In genomic region chr18:3012306-3012919, GRCh38 we compare ENCODE assay signal across 8 cellular contexts. TPM values are rescaled to one million over a fixed set of nuclear protein-coding genes. Genes with fewer than 3 reads are reported as not detected.
DNase-seq lines count a peak whose midpoint lies in the region; ATAC-seq lines count a peak whose summit lies in the region.

No MANE protein-coding gene starts in this region.

- H2AFZ ChIP-seq in Karpas-422 (ENCODE audit: low read length) = peak overlapping the region; percentile 90

- H3K9me3 ChIP-seq in CD4-positive, CD25-positive, alpha-beta regulatory T cell (ENCODE audit: control insufficient read depth in 2 of 2, low read length in 2 of 2) = no peaks in the 10 kb centered on the region
- H3K9me3 ChIP-seq in Karpas-422 (ENCODE audit: low read length) = no peaks in the 10 kb centered on the region
- no peaks in the 10 kb centered on the region for H3K9me3 ChIP-seq in mesodermal cell (ENCODE audit: control insufficient read depth, low read length)

- peak overlapping the region; percentile 74 to 95 (median 79) for H3K27ac Mint-ChIP-seq in CD4-positive, CD25-positive, alpha-beta regulatory T cell
- peak overlapping the region; percentile 96 for H3K27ac Mint-ChIP-seq in activated CD4-positive, alpha-beta T cell treated with anti-CD3 and anti-CD28 coated beads, Interleukin-2, amount 10 ng/mL, durations not matched to agents 24 days and 14 days

- H3K9me2 ChIP-seq in Karpas-422 (replicated peaks; ENCODE audit: insufficient read depth, low read length) = no peaks in the 10 kb centered on the region

- peaks cover 7% of the 10 kb centered on the region for H3K4me1 ChIP-seq in CD4-positive, CD25-positive, alpha-beta regulatory T cell (ENCODE audit: control insufficient read depth, insufficient read depth, low read length, poor library complexity, severe bottlenecking)
- H3K4me1 ChIP-seq in Karpas-422 (ENCODE audit: low read length) (peaks cover 20% of the 10 kb centered on the region), mesodermal cell (ENCODE audit: control insufficient read depth, insufficient read depth, low read length, poor library complexity, severe bottlenecking) (peaks cover 42% of the 10 kb centered on the region)

- peaks cover 24 to 67% (median 40%) of the 10 kb centered on the region in 4 donors for H3K4me1 Mint-ChIP-seq in CD4-positive, CD25-positive, alpha-beta regulatory T cell
- H3K4me1 Mint-ChIP-seq in activated CD4-positive, alpha-beta T cell treated with anti-CD3 and anti-CD28 coated beads, Interleukin-2, amount 10 ng/mL, durations not matched to agents 24 days and 14 days = peaks cover 58% of the 10 kb centered on the region

- peaks cover 0 to 2% (median 0%) of the 10 kb centered on the region in 7 donors for H3K9me3 Mint-ChIP-seq in CD4-positive, CD25-positive, alpha-beta regulatory T cell
- no peaks in the 10 kb centered on the region for H3K9me3 Mint-ChIP-seq in activated CD4-positive, alpha-beta T cell treated with anti-CD3 and anti-CD28 coated beads, Interleukin-2, amount 10 ng/mL, durations not matched to agents 24 days and 14 days

- peak in 1 of 2 donors; percentile 8 for ATAC-seq in CD4-positive, CD25-positive, alpha-beta regulatory T cell (ENCODE audit: low read depth in 2 of 2)
- ATAC-seq in GM21447 (IDR thresholded peaks at IDR 0.05; ENCODE audit: unreplicated experiment) = peak; percentile 26

- peaks cover 31% of the 10 kb centered on the region for H3K79me2 ChIP-seq in Karpas-422 (ENCODE audit: low read length)

- H3K36me3 ChIP-seq in CD4-positive, CD25-positive, alpha-beta regulatory T cell (ENCODE audit: control insufficient read depth, insufficient read depth, low read length) = no peaks in the 10 kb centered on the region
- H3K36me3 ChIP-seq in Karpas-422 (ENCODE audit: insufficient read depth, low read length) = no peaks in the 10 kb centered on the region
- peaks cover 43% of the 10 kb centered on the region for H3K36me3 ChIP-seq in mesodermal cell (ENCODE audit: control insufficient read depth, insufficient read depth, low read length)

- peaks cover 14% of the 10 kb centered on the region for H3K27me3 Mint-ChIP-seq in CD4-positive, CD25-positive, alpha-beta regulatory T cell
- H3K27me3 Mint-ChIP-seq in activated CD4-positive, alpha-beta T cell treated with anti-CD3 and anti-CD28 coated beads, Interleukin-2, amount 10 ng/mL, durations not matched to agents 24 days and 14 days = no peaks in the 10 kb centered on the region

- WGBS in mesodermal cell (ENCODE audit: insufficient coverage in 2 of 2), 2 experiments = 0 to 2% methylated on average over 31 to 51 of the region's 61 CpGs

- DNase-seq in CD4-positive, CD25-positive, alpha-beta regulatory T cell = peak in 2 of 3 donors; percentile 47 to 58
- DNase-seq in Karpas-422 = peak; percentile 67
- peak; percentile 88 for DNase-seq in activated CD4-positive, alpha-beta T cell treated with anti-CD3 and anti-CD28 coated beads, Interleukin-2, amount 10 ng/mL, durations not matched to agents 24 days and 14 days
- DNase-seq in effector CD8-positive, alpha-beta T cell (lab: John Stamatoyannopoulos, UW) = peak; percentile 23
- peak; percentile 12 for DNase-seq in stimulated activated CD8-positive, alpha-beta memory T cell treated with anti-CD3 and anti-CD28 coated beads, Interleukin-7, amount 100 ng/mL, for 24 hours (ENCODE audit: low read depth)
- DNase-seq in DMS114 treated with DMSO at 0.1 percent for 48 hours (lab: John Stamatoyannopoulos, UW; ENCODE audit: unreplicated experiment) = no peak

- H4K20me1 ChIP-seq in Karpas-422 (ENCODE audit: insufficient read depth, low read depth, low read length) = no peaks in the 10 kb centered on the region

- intact Hi-C loops in activated CD4-positive, alpha-beta T cell treated with anti-CD3 and anti-CD28 coated beads, Interleukin-2, amount 10 ng/mL, durations not matched to agents 24 days and 14 days (cut with micrococcal nuclease) = loop anchor here (2.0 to 5.0 kb wide), 5 partner anchors 18 to 355 kb away; partner anchors contain the start of gene SMCHD1

- peak overlapping the region; percentile 78 for H3K9ac ChIP-seq in Karpas-422 (ENCODE audit: low read length)

- H3K36me3 Mint-ChIP-seq in CD4-positive, CD25-positive, alpha-beta regulatory T cell = no peaks in the 10 kb centered on the region
- peaks cover 40% of the 10 kb centered on the region for H3K36me3 Mint-ChIP-seq in activated CD4-positive, alpha-beta T cell treated with anti-CD3 and anti-CD28 coated beads, Interleukin-2, amount 10 ng/mL, durations not matched to agents 24 days and 14 days (ENCODE audit: low read depth)

- peak overlapping the region; percentile 91 to 99 (median 96) for H3K4me3 Mint-ChIP-seq in CD4-positive, CD25-positive, alpha-beta regulatory T cell
- peak overlapping the region; percentile 93 for H3K4me3 Mint-ChIP-seq in activated CD4-positive, alpha-beta T cell treated with anti-CD3 and anti-CD28 coated beads, Interleukin-2, amount 10 ng/mL, durations not matched to agents 24 days and 14 days

- H3K27me3 ChIP-seq in CD4-positive, CD25-positive, alpha-beta regulatory T cell (ENCODE audit: control insufficient read depth, insufficient read depth, low read length) = peaks cover 6% of the 10 kb centered on the region
- H3K27me3 ChIP-seq in Karpas-422 (ENCODE audit: low read length) = no peaks in the 10 kb centered on the region

- H3K4me3 ChIP-seq in CD4-positive, CD25-positive, alpha-beta regulatory T cell (ENCODE audit: low read depth, low read length) = peak overlapping the region; percentile 75
- peak overlapping the region; percentile 70 for H3K4me3 ChIP-seq in Karpas-422 (ENCODE audit: low read length)
- H3K4me3 ChIP-seq in mesodermal cell (ENCODE audit: extremely low read depth, insufficient read depth, low read length, poor library complexity, severe bottlenecking) = peak overlapping the region; percentile 77

- H3K27ac ChIP-seq in CD4-positive, CD25-positive, alpha-beta regulatory T cell (ENCODE audit: insufficient read depth, low read length, poor library complexity, severe bottlenecking) = peak overlapping the region; percentile 51
- H3K27ac ChIP-seq in Karpas-422 (ENCODE audit: low read length) (no peak overlapping the region), mesodermal cell (ENCODE audit: low read depth, low read length, severe bottlenecking) (peak overlapping the region; percentile 91)

- H3K4me2 ChIP-seq in Karpas-422 (ENCODE audit: low read depth, low read length, poor library complexity, severe bottlenecking) = peak overlapping the region; percentile 83

RNA-seq across cellular contexts. Expression of gene LPIN2, which starts 0.5 kb away (rescaled TPM):
- total RNA-seq in CD4-positive, CD25-positive, alpha-beta regulatory T cell = 61.2 TPM
- polyA plus RNA-seq in CD4-positive, CD25-positive, alpha-beta regulatory T cell = 10 to 100 TPM; 39.3 to 52.7 (median 44.8) TPM
- 8.5 and 13.7 TPM in 2 replicates for total RNA-seq in Karpas-422 (2014; rRNA removed; shearing (Covaris generic); ENCODE audit: low replicate concordance)
- 111 and 118 TPM in 2 replicates for total RNA-seq in activated CD4-positive, alpha-beta T cell treated with anti-CD3 and anti-CD28 coated beads, Interleukin-2, amount 10 ng/mL, durations not matched to agents 24 days and 14 days
- polyA plus RNA-seq in mesodermal cell (2013, experiment 1 of 2) = 36.7 TPM
- 35.7 TPM for polyA plus RNA-seq in mesodermal cell (2013, experiment 2 of 2)
